ENCODE assay signal across 21 cellular contexts in genomic region chr9:126696764-126697145, GRCh38.
DNase-seq lines count a peak whose midpoint lies in the region; ATAC-seq, FAIRE-seq and TF ChIP-seq lines count a peak whose summit lies in the region.
"Had no signal": no experiment of that assay in that cellular context is flagged by ENCODE, and none has a peak within 500 bp of the region (broad histone marks: within the 10 kb centered on the region; RNA-seq: fewer than 3 reads in every experiment).

No MANE protein-coding gene starts in this region.

- no peaks in the 10 kb centered on the region for H3K79me2 ChIP-seq in SK-N-SH (ENCODE audit: insufficient read depth)
- H3K79me2 ChIP-seq in neural progenitor cell (ENCODE audit: low read depth) = no peaks in the 10 kb centered on the region

- no peaks in the 10 kb centered on the region for H3K9me2 ChIP-seq in SK-N-SH

- H2AFZ ChIP-seq in SK-N-SH (ENCODE audit: low read depth) (no peak overlapping the region), neural progenitor cell (replicated peaks) (no peak overlapping the region)
- H2AFZ ChIP-seq: GM23248 had no signal

- CTCF ChIA-PET in SK-N-SH (lab: Yijun Ruan, JAX) = interaction anchor here (1.0 to 4.1 kb wide), 4 partner anchors 9 to 197 kb away, joined by 3 to 28 read pairs (median 8); no protein-coding TSS in a partner anchor
- CTCF ChIA-PET in naive thymus-derived CD4-positive, alpha-beta T cell (lab: Charles Lee) = interaction anchor here (1.0 to 1.1 kb wide), 2 partner anchors 85 to 95 kb away, joined by 3 to 4 read pairs; no protein-coding TSS in a partner anchor
- CTCF ChIA-PET in CD4-positive, alpha-beta memory T cell (lab: Charles Lee; ENCODE audit: partially characterized antibody) = interaction anchor here (0.7 to 4.2 kb wide), 2 partner anchors 9 to 129 kb away, joined by 3 to 13 read pairs; no protein-coding TSS in a partner anchor

- H3K4me3 ChIP-seq in SK-N-SH (ENCODE audit: low read depth in 2 of 2, low read length in 1 of 2) (no peak overlapping the region), coronary artery (no peak overlapping the region), neural progenitor cell (no peak overlapping the region)
- no peak overlapping the region for H3K4me3 ChIP-seq in naive thymus-derived CD4-positive, alpha-beta T cell (ENCODE audit: low read length)
- no peak overlapping the region for H3K4me3 ChIP-seq in CD4-positive, alpha-beta memory T cell (ENCODE audit: low read length in 2 of 2)
- H3K4me3 ChIP-seq: GM23248, K562, Peyer's patch had no signal

- peaks cover 17% of the 10 kb centered on the region for H3K4me1 Mint-ChIP-seq in neural progenitor cell
- H3K4me1 Mint-ChIP-seq in naive thymus-derived CD4-positive, alpha-beta T cell = peaks cover 0 to 7% (median 0%) of the 10 kb centered on the region in 7 donors
- H3K4me1 Mint-ChIP-seq in CD4-positive, alpha-beta memory T cell = no peaks in the 10 kb centered on the region
- H3K4me1 Mint-ChIP-seq: B cell had no signal

- H3F3A ChIP-seq in SK-N-SH (replicated peaks; ENCODE audit: insufficient read depth) (no peaks in the 10 kb centered on the region), neural progenitor cell (ENCODE audit: low read depth) (no peaks in the 10 kb centered on the region)

- DNase-seq in SK-N-SH = peak; percentile 41
- peak; percentile 17 for DNase-seq in 8988T
- peak; percentile 50 for DNase-seq in coronary artery (ENCODE audit: low spot score)
- peak; percentile 7 for DNase-seq in neural progenitor cell (ENCODE audit: low spot score)
- no peak for DNase-seq in naive thymus-derived CD4-positive, alpha-beta T cell
- no peak for DNase-seq in CD4-positive, alpha-beta memory T cell
- DNase-seq in frontal cortex (ENCODE audit: low spot score in 2 of 2) = no peak
- DNase-seq: COR-L47, GDM1, GM23248, NCI-H1092 treated with DMSO at 0.1 percent for 48 hours, NCI-H146, NCI-H2029 treated with DMSO at 0.1 percent for 48 hours, NCI-H2171 treated with DMSO at 0.1 percent for 48 hours, NCI-H446 treated with DMSO at 0.1 percent for 48 hours, NCI-H69 had no signal

- no peaks in the 10 kb centered on the region for H3K9me3 Mint-ChIP-seq in neural progenitor cell
- H3K9me3 Mint-ChIP-seq in naive thymus-derived CD4-positive, alpha-beta T cell = no peaks in the 10 kb centered on the region
- H3K9me3 Mint-ChIP-seq in CD4-positive, alpha-beta memory T cell = no peaks in the 10 kb centered on the region

- H3K27me3 ChIP-seq in SK-N-SH (ENCODE audit: insufficient read depth) = peaks cover 26% of the 10 kb centered on the region; the same call in 1 of the 2 replicates
- peaks cover 38% of the 10 kb centered on the region for H3K27me3 ChIP-seq in neural progenitor cell
- no peaks in the 10 kb centered on the region for H3K27me3 ChIP-seq in naive thymus-derived CD4-positive, alpha-beta T cell (ENCODE audit: control insufficient read depth in 2 of 2, insufficient read depth in 2 of 2, low read length in 2 of 2)
- H3K27me3 ChIP-seq in CD4-positive, alpha-beta memory T cell (ENCODE audit: insufficient read depth, low read length) = no peaks in the 10 kb centered on the region
- H3K27me3 ChIP-seq: Peyer's patch had no signal

- H3K4me2 ChIP-seq in SK-N-SH (no peak overlapping the region), neural progenitor cell (no peak overlapping the region)

- 58% methylated on average over 9 of the region's 9 CpGs for WGBS in SK-N-SH (ENCODE audit: low lambda C conversion rate)

- H3K27ac ChIP-seq in SK-N-SH (ENCODE audit: low read depth in 2 of 2, low read length in 1 of 2) (no peak overlapping the region), coronary artery (no peak overlapping the region), neural progenitor cell (no peak overlapping the region)
- no peak overlapping the region for H3K27ac ChIP-seq in naive thymus-derived CD4-positive, alpha-beta T cell (ENCODE audit: low read depth, low read length)
- H3K27ac ChIP-seq in CD4-positive, alpha-beta memory T cell (ENCODE audit: low read depth, low read length) = no peak overlapping the region
- H3K27ac ChIP-seq: 22Rv1, GM23248, Peyer's patch had no signal

- H4K20me1 ChIP-seq in SK-N-SH (ENCODE audit: insufficient read depth) (no peaks in the 10 kb centered on the region), neural progenitor cell (ENCODE audit: low read depth) (no peaks in the 10 kb centered on the region)

- peaks cover 15% of the 10 kb centered on the region for H3K27me3 Mint-ChIP-seq in neural progenitor cell (ENCODE audit: insufficient read depth, low read depth)
- peaks cover 4 to 13% (median 8%) of the 10 kb centered on the region in 5 donors for H3K27me3 Mint-ChIP-seq in naive thymus-derived CD4-positive, alpha-beta T cell
- H3K27me3 Mint-ChIP-seq in CD4-positive, alpha-beta memory T cell = peaks cover 4 to 13% of the 10 kb centered on the region in 2 donors

- no peaks in the 10 kb centered on the region for H3K36me3 Mint-ChIP-seq in neural progenitor cell
- no peaks in the 10 kb centered on the region for H3K36me3 Mint-ChIP-seq in naive thymus-derived CD4-positive, alpha-beta T cell
- no peaks in the 10 kb centered on the region for H3K36me3 Mint-ChIP-seq in CD4-positive, alpha-beta memory T cell

- intact Hi-C loops in naive thymus-derived CD4-positive, alpha-beta T cell (cut with micrococcal nuclease) = no loop called here
- intact Hi-C loops in CD4-positive, alpha-beta memory T cell (cut with micrococcal nuclease) = no loop called here

- H3K4me1 ChIP-seq in SK-N-SH (ENCODE audit: control insufficient read depth in 1 of 2, insufficient read depth in 2 of 2, low read depth in 1 of 2, low read length in 1 of 2) = no peaks in the 10 kb centered on the region
- no peaks in the 10 kb centered on the region for H3K4me1 ChIP-seq in neural progenitor cell
- no peaks in the 10 kb centered on the region for H3K4me1 ChIP-seq in naive thymus-derived CD4-positive, alpha-beta T cell (ENCODE audit: control insufficient read depth in 2 of 2, insufficient read depth in 2 of 2, low read length in 2 of 2)
- H3K4me1 ChIP-seq in CD4-positive, alpha-beta memory T cell (ENCODE audit: insufficient read depth, low read length) = no peaks in the 10 kb centered on the region
- H3K4me1 ChIP-seq: Peyer's patch had no signal

- ATAC-seq in SK-N-SH treated with all-trans-retinoic acid at 6 μM for 48 hours = no peak
- ATAC-seq in naive thymus-derived CD4-positive, alpha-beta T cell = no peak
- ATAC-seq: K562 had no signal

- TF ChIP-seq RAD21 in SK-N-SH (IDR thresholded peaks at IDR 0.05; ENCODE audit: low read length) = no peak

- POLR2A ChIA-PET in SK-N-SH (lab: Yijun Ruan, JAX) = no interaction called here
- POLR2A ChIA-PET in naive thymus-derived CD4-positive, alpha-beta T cell (lab: Charles Lee) = no interaction called here
- POLR2A ChIA-PET in CD4-positive, alpha-beta memory T cell (lab: Charles Lee; ENCODE audit: partially characterized antibody) = no interaction called here

- H3K27ac Mint-ChIP-seq in neural progenitor cell = no peak overlapping the region
- no peak overlapping the region for H3K27ac Mint-ChIP-seq in naive thymus-derived CD4-positive, alpha-beta T cell
- no peak overlapping the region for H3K27ac Mint-ChIP-seq in CD4-positive, alpha-beta memory T cell
- H3K27ac Mint-ChIP-seq: B cell had no signal

- H3K9ac ChIP-seq in SK-N-SH = no peak overlapping the region
- no peak overlapping the region for H3K9ac ChIP-seq in neural progenitor cell
- H3K9ac ChIP-seq: GM23248 had no signal

- no peak for TF ChIP-seq EP300 in SK-N-SH (IDR thresholded peaks at IDR 0.05; ENCODE audit: borderline replicate concordance in 1 of 2, low read depth in 1 of 2, low read length in 1 of 2)

- H3K9me3 ChIP-seq in SK-N-SH (no peaks in the 10 kb centered on the region), neural progenitor cell (ENCODE audit: low read depth) (no peaks in the 10 kb centered on the region)
- H3K9me3 ChIP-seq in naive thymus-derived CD4-positive, alpha-beta T cell (ENCODE audit: control insufficient read depth in 2 of 3, low read length in 3 of 3) = no peaks in the 10 kb centered on the region
- H3K9me3 ChIP-seq in CD4-positive, alpha-beta memory T cell (ENCODE audit: control insufficient read depth in 1 of 2, low read length in 2 of 2) = no peaks in the 10 kb centered on the region
- H3K9me3 ChIP-seq: Peyer's patch had no signal

- H3K36me3 ChIP-seq in SK-N-SH (replicated peaks in 1 of 2; ENCODE audit: control insufficient read depth in 1 of 2, insufficient read depth in 2 of 2, low read length in 1 of 2) (no peaks in the 10 kb centered on the region), neural progenitor cell (no peaks in the 10 kb centered on the region)
- no peaks in the 10 kb centered on the region for H3K36me3 ChIP-seq in naive thymus-derived CD4-positive, alpha-beta T cell (ENCODE audit: control insufficient read depth in 2 of 3, insufficient read depth in 3 of 3, low read length in 3 of 3)
- H3K36me3 ChIP-seq in CD4-positive, alpha-beta memory T cell (ENCODE audit: insufficient read depth, low read length) = no peaks in the 10 kb centered on the region
- H3K36me3 ChIP-seq: Peyer's patch had no signal

- no peak for FAIRE-seq in frontal cortex (lab: Jason Lieb, UNC)
- FAIRE-seq: K562 had no signal

- TF ChIP-seq CTCF in SK-N-SH (IDR thresholded peaks at IDR 0.05) (no peak), coronary artery (IDR thresholded peaks at IDR 0.05) (no peak), neural progenitor cell (IDR thresholded peaks at IDR 0.05) (no peak)

- no peak overlapping the region for H3K4me3 Mint-ChIP-seq in neural progenitor cell
- H3K4me3 Mint-ChIP-seq in naive thymus-derived CD4-positive, alpha-beta T cell = no peak overlapping the region
- no peak overlapping the region for H3K4me3 Mint-ChIP-seq in CD4-positive, alpha-beta memory T cell
- H3K4me3 Mint-ChIP-seq: B cell had no signal

TF ChIP-seq in SK-N-SH, 30 proteins besides CTCF, POLR2A, EP300 and RAD21 (continues in another document):
- no peak for TF ChIP-seq RCOR1 (IDR thresholded peaks at IDR 0.05; ENCODE audit: low read length)
- TF ChIP-seq GATA2 (CRISPR knock-in tag; IDR thresholded peaks at IDR 0.05) = no peak
- no peak for TF ChIP-seq FOXM1 (IDR thresholded peaks at IDR 0.05; ENCODE audit: low read depth)
- no peak for TF ChIP-seq MAX (IDR thresholded peaks at IDR 0.05; ENCODE audit: low read depth)
- TF ChIP-seq JUND (IDR thresholded peaks at IDR 0.05) = no peak
- TF ChIP-seq POLR2AphosphoS5 (IDR thresholded peaks at IDR 0.05; ENCODE audit: low read depth, low read length) = no peak

TF ChIP-seq in SK-N-SH treated with all-trans-retinoic acid at 6 μM for 48 hours, 23 proteins besides CTCF, POLR2A, EP300 and RAD21 (continues in another document):
- TF ChIP-seq ZNF565 (CRISPR knock-in tag; conservative IDR thresholded peaks at IDR 0.05; ENCODE audit: low read depth) = no peak
- no peak for TF ChIP-seq GLIS3 (CRISPR knock-in tag; IDR thresholded peaks at IDR 0.05)
- TF ChIP-seq TOX (CRISPR knock-in tag; IDR thresholded peaks at IDR 0.05; ENCODE audit: borderline replicate concordance) = no peak
- no peak for TF ChIP-seq ISL1 (CRISPR knock-in tag; IDR thresholded peaks at IDR 0.05)

Comparison
In these comparisons a context has a peak if more than half of its experiments do, and no peak if none do; other contexts are left out.
1. DNase-seq: peak in SK-N-SH (single experiment), 8988T (single experiment), coronary artery (single experiment) and neural progenitor cell (single experiment); none in naive thymus-derived CD4-positive, alpha-beta T cell (0 of 9), CD4-positive, alpha-beta memory T cell (0 of 5) and frontal cortex (0 of 2).